ENCODE assay signal across 25 cellular contexts in genomic region chr10:4181075-4181474, GRCh38.
DNase-seq lines count a peak whose midpoint lies in the region; ATAC-seq and TF ChIP-seq lines count a peak whose summit lies in the region.
"Had no signal": no experiment of that assay in that cellular context is flagged by ENCODE, and none has a peak within 500 bp of the region (broad histone marks: within the 10 kb centered on the region; RNA-seq: fewer than 3 reads in every experiment).

No MANE protein-coding gene starts in this region.

- H3K4me1 ChIP-seq in GM23338 (ENCODE audit: insufficient read depth) (no peaks in the 10 kb centered on the region), fibroblast of lung (ENCODE audit: control insufficient read depth, extremely low read depth, insufficient read depth, low read length) (no peaks in the 10 kb centered on the region), colonic mucosa (no peaks in the 10 kb centered on the region)
- H3K4me1 ChIP-seq: adrenal gland, left ventricle myocardium inferior had no signal

- H4K20me1 ChIP-seq in GM23338 (replicated peaks; ENCODE audit: insufficient read depth) (no peaks in the 10 kb centered on the region), fibroblast of lung (ENCODE audit: control insufficient read depth, extremely low read depth, insufficient read depth, low read length) (no peaks in the 10 kb centered on the region)

- H3K4me2 ChIP-seq in GM23338 (no peak overlapping the region), fibroblast of lung (ENCODE audit: extremely low read depth, insufficient read depth, low read length) (peak overlapping the region; percentile 48)

- H2AFZ ChIP-seq in GM23338: peak overlapping the region; percentile 61; the same call in 1 of the 2 replicates
- H2AFZ ChIP-seq in fibroblast of lung (ENCODE audit: low read length): peak overlapping the region; percentile 20

- peaks cover under 1% of the 10 kb centered on the region; the same call in 2 of the 3 replicates for H3K4me1 Mint-ChIP-seq in GM23338

- no peak for TF ChIP-seq CTCF in GM23338 (conservative IDR thresholded peaks at IDR 0.05; ENCODE audit: low read depth in 2 of 2)
- no peak for TF ChIP-seq CTCF in fibroblast of lung (conservative IDR thresholded peaks at IDR 0.05 in 1 of 2, IDR thresholded peaks at IDR 0.05 in 1 of 2; ENCODE audit: low read depth in 1 of 2, low read length in 2 of 2)
- TF ChIP-seq CTCF in colonic mucosa (IDR thresholded peaks at IDR 0.05): no peak

- H3K36me3 ChIP-seq in GM23338 (ENCODE audit: insufficient read depth): no peaks in the 10 kb centered on the region
- H3K36me3 ChIP-seq in fibroblast of lung (ENCODE audit: control insufficient read depth, insufficient read depth, low read length): no peaks in the 10 kb centered on the region
- no peaks in the 10 kb centered on the region for H3K36me3 ChIP-seq in colonic mucosa
- H3K36me3 ChIP-seq: adrenal gland, left ventricle myocardium inferior, spleen, tibial artery had no signal

- no peaks in the 10 kb centered on the region for H3K36me3 Mint-ChIP-seq in GM23338 (ENCODE audit: low read depth)
- H3K36me3 Mint-ChIP-seq: immature natural killer cell, WTC11 had no signal

- H3K9me2 ChIP-seq in GM23338 (ENCODE audit: insufficient read depth): 0 out of 2 replicates have a peak, but pooled peaks cover 4% of the 10 kb centered on the region

- no peak overlapping the region; the same call in 1 of the 2 replicates for H3K27ac Mint-ChIP-seq in GM23338
- H3K27ac Mint-ChIP-seq: immature natural killer cell, WTC11 had no signal

- H3K9ac ChIP-seq in fibroblast of lung (ENCODE audit: insufficient read depth, low read length) (no peak overlapping the region), colonic mucosa (ENCODE audit: low read depth in 2 of 2, low read length in 2 of 2) (no peak overlapping the region)

- intact Hi-C loops in sciatic nerve (cut with DNase I) (no loop called here), colonic mucosa (cut with DNase I) (no loop called here)

- H3K9me3 Mint-ChIP-seq in GM23338: no peaks in the 10 kb centered on the region
- H3K9me3 Mint-ChIP-seq: immature natural killer cell had no signal

- DNase-seq in EH (ENCODE audit: low read depth) (peak; percentile 32), GM23338 (ENCODE audit: low spot score) (no peak), fibroblast of lung (ENCODE audit: low read depth in 2 of 2) (no peak), sciatic nerve (ENCODE audit: low spot score) (no peak), cerebellar nuclear complex (lab: John Stamatoyannopoulos, UW) (no peak), GM19238 (ENCODE audit: insufficient read length, low spot score) (no peak), colonic mucosa (no peak)
- DNase-seq: activated CD4-positive, alpha-beta T cell treated with anti-CD3 and anti-CD28 coated beads, Interleukin-2, amount 50 U/mL, for 4 hours; adrenal gland; cortex of kidney; DMS79; GOT3; immature natural killer cell; left ventricle myocardium inferior; midbrain; NCI-H1417; NCI-H510A treated with DMSO at 0.1 percent for 48 hours; spleen; stimulated activated CD4-positive, alpha-beta T cell treated with anti-CD3 and anti-CD28 coated beads, Interleukin-4, amount 100 ng/mL, for 1 hour; stimulated activated naive CD8-positive, alpha-beta T cell treated with anti-CD3 and anti-CD28 coated beads, Interleukin-15, Interleukin-2, amounts not matched to agents 100 U/mL and 50 U/mL, for 24 hours; T-helper 9 cell; tibial artery had no signal

- H3K27me3 ChIP-seq in GM23338 (ENCODE audit: insufficient read depth) (no peaks in the 10 kb centered on the region), fibroblast of lung (ENCODE audit: control insufficient read depth, insufficient read depth, low read length) (no peaks in the 10 kb centered on the region), colonic mucosa (no peaks in the 10 kb centered on the region)
- H3K27me3 ChIP-seq: adrenal gland, spleen, tibial artery had no signal

- no peak overlapping the region for H3K27ac ChIP-seq in GM23338 (ENCODE audit: low read depth)
- no peak overlapping the region for H3K27ac ChIP-seq in fibroblast of lung (ENCODE audit: insufficient read depth, low read length)
- no peak overlapping the region for H3K27ac ChIP-seq in colonic mucosa
- H3K27ac ChIP-seq: adrenal gland, tibial artery had no signal

- H3K9me3 ChIP-seq in fibroblast of lung (ENCODE audit: control insufficient read depth, insufficient read depth, low read depth, low read length) (no peaks in the 10 kb centered on the region), colonic mucosa (no peaks in the 10 kb centered on the region)
- H3K9me3 ChIP-seq: left ventricle myocardium inferior, spleen, tibial artery had no signal

- ATAC-seq in GM23338 (no peak), sciatic nerve (peak; percentile 49), HG02571 (IDR thresholded peaks at IDR 0.05; ENCODE audit: unreplicated experiment) (no peak)
- ATAC-seq: HepG2; stimulated activated naive CD8-positive, alpha-beta T cell treated with anti-CD3 and anti-CD28 coated beads, Interleukin-15, Interleukin-2, amounts not matched to agents 100 U/mL and 50 U/mL, for 24 hours; WTC11 had no signal

- H3F3A ChIP-seq in GM23338 (replicated peaks; ENCODE audit: low read depth): no peaks in the 10 kb centered on the region

- H3K79me2 ChIP-seq in GM23338 (replicated peaks; ENCODE audit: insufficient read depth) (no peaks in the 10 kb centered on the region), fibroblast of lung (ENCODE audit: control insufficient read depth, insufficient read depth, low read length) (no peaks in the 10 kb centered on the region)

- peaks cover 2% of the 10 kb centered on the region for H3K27me3 Mint-ChIP-seq in GM23338 (ENCODE audit: insufficient read depth, low read depth, poor library complexity)

- H3K4me3 Mint-ChIP-seq in GM23338: no peak overlapping the region
- H3K4me3 Mint-ChIP-seq: immature natural killer cell, WTC11 had no signal

- no peak overlapping the region for H3K4me3 ChIP-seq in GM23338
- H3K4me3 ChIP-seq in fibroblast of lung (replicated peaks in 1 of 4; ENCODE audit: control extremely low read depth in 1 of 4, insufficient read depth in 1 of 4, low read depth in 3 of 4, low read length in 4 of 4): no peak overlapping the region
- H3K4me3 ChIP-seq in colonic mucosa: no peak overlapping the region
- H3K4me3 ChIP-seq: adrenal gland, left ventricle myocardium inferior, spleen, tibial artery had no signal

TF ChIP-seq in GM23338, 12 proteins besides CTCF, POLR2A, EP300 and RAD21 (continues in another document):
- TF ChIP-seq ZNF331 (CRISPR knock-in tag; IDR thresholded peaks at IDR 0.05; ENCODE audit: low read depth) (no peak), JUNB (IDR thresholded peaks at IDR 0.05; ENCODE audit: unreplicated experiment) (no peak), ETS1 (IDR thresholded peaks at IDR 0.05) (no peak), REST (IDR thresholded peaks at IDR 0.05; ENCODE audit: unreplicated experiment) (no peak), NANOG (IDR thresholded peaks at IDR 0.05; ENCODE audit: borderline replicate concordance) (no peak)
